In genomic region chr1:47630346-47630745, GRCh38 we compare ENCODE assay signal across 35 cellular contexts.
"Had no signal": no experiment of that assay in that cellular context is flagged by ENCODE, and none has a peak within 500 bp of the region (broad histone marks: within the 10 kb centered on the region; RNA-seq: fewer than 3 reads in every experiment).

No MANE protein-coding gene starts in this region.

- H3K27ac Mint-ChIP-seq: activated B cell treated with CpG ODN at 0.5 μM for 24 hours; activated CD4-positive, alpha-beta memory T cell treated with anti-CD3 and anti-CD28 coated beads for 36 hours; activated CD4-positive, alpha-beta T cell treated with anti-CD3 and anti-CD28 coated beads, Interleukin-2, amount 10 ng/mL, durations not matched to agents 24 days and 14 days; activated CD8-positive, alpha-beta T cell treated with anti-CD3 and anti-CD28 coated beads for 36 hours; activated naive CD4-positive, alpha-beta T cell treated with anti-CD3 and anti-CD28 coated beads for 36 hours; activated naive CD8-positive, alpha-beta T cell treated with anti-CD3 and anti-CD28 coated beads for 36 hours; activated T-cell treated with anti-CD3 and anti-CD28 coated beads, Interleukin-2, amount 50 U/mL, for 72 hours; activated T-helper 1 cell treated with anti-CD3 and anti-CD28 coated beads, Interleukin-12 subunit alpha, Interleukin-12 subunit beta, Interleukin-2, Interleukin-4 antibody, amounts not matched to agents 30 ng/mL and 10 ng/mL and 1 ng/mL, durations not matched to agents 14 hours and 24 hours and 36 hours; activated T-helper 17 cell treated with anti-CD3 and anti-CD28 coated beads, Interleukin-2, amount 50 U/mL, for 72 hours; T-helper 1 cell treated with Interleukin-12 subunit alpha and Interleukin-12 subunit beta and Interleukin-4 antibody, amounts not matched to agents 30 μg/mL and 1 μg/mL, for 36 hours; T-helper 2 cell treated with Interferon-gamma antibody and Interleukin-4, amounts not matched to agents 5 μg/mL and 100 μg/mL, for 36 hours had no signal

- H3K4me3 Mint-ChIP-seq: activated B cell treated with CpG ODN at 0.5 μM for 24 hours; activated CD4-positive, alpha-beta memory T cell treated with anti-CD3 and anti-CD28 coated beads for 36 hours; activated CD4-positive, alpha-beta T cell treated with anti-CD3 and anti-CD28 coated beads, Interleukin-2, amount 10 ng/mL, durations not matched to agents 24 days and 14 days; activated CD8-positive, alpha-beta T cell treated with anti-CD3 and anti-CD28 coated beads for 36 hours; activated naive CD4-positive, alpha-beta T cell treated with anti-CD3 and anti-CD28 coated beads for 36 hours; activated naive CD8-positive, alpha-beta T cell treated with anti-CD3 and anti-CD28 coated beads for 36 hours; activated T-cell treated with anti-CD3 and anti-CD28 coated beads, Interleukin-2, amount 50 U/mL, for 4 hours; activated T-cell treated with anti-CD3 and anti-CD28 coated beads, Interleukin-2, amount 50 U/mL, for 72 hours; activated T-helper 1 cell treated with anti-CD3 and anti-CD28 coated beads, Interleukin-12 subunit alpha, Interleukin-12 subunit beta, Interleukin-2, Interleukin-4 antibody, amounts not matched to agents 30 ng/mL and 10 ng/mL and 1 ng/mL, durations not matched to agents 14 hours and 24 hours and 36 hours; activated T-helper 17 cell treated with anti-CD3 and anti-CD28 coated beads, Interleukin-2, amount 50 U/mL, for 72 hours; T-helper 1 cell treated with Interleukin-12 subunit alpha and Interleukin-12 subunit beta and Interleukin-4 antibody, amounts not matched to agents 30 μg/mL and 1 μg/mL, for 36 hours; T-helper 2 cell treated with Interferon-gamma antibody and Interleukin-4, amounts not matched to agents 5 μg/mL and 100 μg/mL, for 36 hours had no signal

- H3K36me3 ChIP-seq: adrenal gland, brain microvascular endothelial cell, breast epithelium had no signal

- ATAC-seq: activated CD8-positive, alpha-beta T cell treated with anti-CD3 and anti-CD28 coated beads for 36 hours; activated naive CD4-positive, alpha-beta T cell treated with anti-CD3 and anti-CD28 coated beads, Interleukin-2, amount 50 U/mL, for 72 hours; activated T-cell treated with anti-CD3 and anti-CD28 coated beads, Interleukin-2, amount 50 U/mL, for 4 hours; activated T-cell treated with anti-CD3 and anti-CD28 coated beads, Interleukin-2, amount 50 U/mL, for 72 hours; activated T-helper 17 cell treated with anti-CD3 and anti-CD28 coated beads, Interleukin-2, amount 50 U/mL, for 72 hours; body of pancreas had no signal

- H3K9me3 ChIP-seq: adrenal gland, body of pancreas, breast epithelium had no signal

- H3K36me3 Mint-ChIP-seq: activated CD4-positive, alpha-beta memory T cell treated with anti-CD3 and anti-CD28 coated beads for 36 hours; activated naive CD4-positive, alpha-beta T cell treated with anti-CD3 and anti-CD28 coated beads, Interleukin-2, amount 50 U/mL, for 72 hours; activated naive CD8-positive, alpha-beta T cell treated with anti-CD3 and anti-CD28 coated beads for 36 hours had no signal

- H3K27me3 Mint-ChIP-seq: activated CD4-positive, alpha-beta T cell treated with anti-CD3 and anti-CD28 coated beads, Interleukin-2, amount 10 ng/mL, durations not matched to agents 24 days and 14 days; activated naive CD8-positive, alpha-beta T cell treated with anti-CD3 and anti-CD28 coated beads for 36 hours had no signal

- H3K4me3 ChIP-seq: adrenal gland, body of pancreas, breast epithelium had no signal

- DNase-seq: activated B cell treated with CpG ODN at 0.5 μM for 24 hours; activated CD4-positive, alpha-beta memory T cell treated with anti-CD3 and anti-CD28 coated beads for 36 hours; activated CD4-positive, alpha-beta T cell treated with anti-CD3 and anti-CD28 coated beads for 4 hours; activated CD4-positive, alpha-beta T cell treated with anti-CD3 and anti-CD28 coated beads, Interleukin-2, amount 10 ng/mL, durations not matched to agents 24 days and 14 days; activated CD4-positive, alpha-beta T cell treated with anti-CD3 and anti-CD28 coated beads, Interleukin-2, amount 50 U/mL, for 1 hour; activated CD4-positive, alpha-beta T cell treated with anti-CD3 and anti-CD28 coated beads, Interleukin-2, amount 50 U/mL, for 4 hours; activated CD4-positive, CD25-positive, alpha-beta regulatory T cell treated with anti-CD3 and anti-CD28 coated beads, Interleukin-2, amount 50 U/mL, for 72 hours; activated CD8-positive, alpha-beta memory T cell treated with anti-CD3 and anti-CD28 coated beads, Interleukin-2, amount 50 U/mL, for 4 hours; activated CD8-positive, alpha-beta T cell treated with anti-CD3 and anti-CD28 coated beads for 36 hours; activated effector memory CD4-positive, alpha-beta T cell treated with anti-CD3 and anti-CD28 coated beads, Interleukin-2, amount 50 U/mL, for 16 hours; activated gamma-delta T cell treated with Interleukin-2 at 50 U/mL for 16 hours; activated naive CD4-positive, alpha-beta T cell; activated naive CD4-positive, alpha-beta T cell treated with anti-CD3 and anti-CD28 coated beads for 36 hours; activated naive CD4-positive, alpha-beta T cell treated with anti-CD3 and anti-CD28 coated beads, Interleukin-2, amount 50 U/mL, for 16 hours; activated naive CD8-positive, alpha-beta T cell treated with anti-CD3 and anti-CD28 coated beads for 36 hours; activated T-cell treated with anti-CD3 and anti-CD28 coated beads for 4 hours; activated T-cell treated with anti-CD3 and anti-CD28 coated beads, Interleukin-2, amount 50 U/mL, for 1 hour; activated T-cell treated with anti-CD3 and anti-CD28 coated beads, Interleukin-2, amount 50 U/mL, for 4 hours; activated T-cell treated with anti-CD3 and anti-CD28 coated beads, Interleukin-2, amount 50 U/mL, for 72 hours; adrenal gland; amniotic stem cell; aorta; body of pancreas; brain microvascular endothelial cell; central memory CD4-positive, alpha-beta T cell; T-helper 1 cell; T-helper 2 cell; T-helper 9 cell had no signal

- H3K27ac ChIP-seq: adrenal gland, body of pancreas, brain microvascular endothelial cell, breast epithelium, VCaP had no signal

- H3K4me1 Mint-ChIP-seq: activated B cell treated with CpG ODN at 0.5 μM for 24 hours; activated CD4-positive, alpha-beta T cell treated with anti-CD3 and anti-CD28 coated beads, Interleukin-2, amount 10 ng/mL, durations not matched to agents 24 days and 14 days; activated naive CD8-positive, alpha-beta T cell treated with anti-CD3 and anti-CD28 coated beads for 36 hours; activated T-helper 17 cell treated with anti-CD3 and anti-CD28 coated beads, Interleukin-2, amount 50 U/mL, for 72 hours had no signal

- H3K27me3 ChIP-seq: adrenal gland, body of pancreas, brain microvascular endothelial cell had no signal

- H3K4me1 ChIP-seq: adrenal gland, body of pancreas, breast epithelium had no signal

- H3K9me3 Mint-ChIP-seq: activated B cell treated with CpG ODN at 0.5 μM for 24 hours; activated CD4-positive, alpha-beta memory T cell treated with anti-CD3 and anti-CD28 coated beads for 36 hours; activated CD4-positive, alpha-beta T cell treated with anti-CD3 and anti-CD28 coated beads, Interleukin-2, amount 10 ng/mL, durations not matched to agents 24 days and 14 days; activated CD8-positive, alpha-beta T cell treated with anti-CD3 and anti-CD28 coated beads for 36 hours; activated naive CD4-positive, alpha-beta T cell treated with anti-CD3 and anti-CD28 coated beads for 36 hours; activated naive CD4-positive, alpha-beta T cell treated with anti-CD3 and anti-CD28 coated beads, Interleukin-2, amount 50 U/mL, for 72 hours; activated naive CD8-positive, alpha-beta T cell treated with anti-CD3 and anti-CD28 coated beads for 36 hours; activated T-cell treated with anti-CD3 and anti-CD28 coated beads, Interleukin-2, amount 50 U/mL, for 4 hours; activated T-cell treated with anti-CD3 and anti-CD28 coated beads, Interleukin-2, amount 50 U/mL, for 72 hours; activated T-helper 1 cell treated with anti-CD3 and anti-CD28 coated beads, Interleukin-12 subunit alpha, Interleukin-12 subunit beta, Interleukin-2, Interleukin-4 antibody, amounts not matched to agents 30 ng/mL and 10 ng/mL and 1 ng/mL, durations not matched to agents 14 hours and 24 hours and 36 hours; activated T-helper 17 cell treated with anti-CD3 and anti-CD28 coated beads, Interleukin-2, amount 50 U/mL, for 72 hours; T-helper 1 cell treated with Interleukin-12 subunit alpha and Interleukin-12 subunit beta and Interleukin-4 antibody, amounts not matched to agents 30 μg/mL and 1 μg/mL, for 36 hours; T-helper 2 cell treated with Interferon-gamma antibody and Interleukin-4, amounts not matched to agents 5 μg/mL and 100 μg/mL, for 36 hours had no signal
